Comparison of ENCODE assay signal across 8 cellular contexts in the genomic region with DNA sequence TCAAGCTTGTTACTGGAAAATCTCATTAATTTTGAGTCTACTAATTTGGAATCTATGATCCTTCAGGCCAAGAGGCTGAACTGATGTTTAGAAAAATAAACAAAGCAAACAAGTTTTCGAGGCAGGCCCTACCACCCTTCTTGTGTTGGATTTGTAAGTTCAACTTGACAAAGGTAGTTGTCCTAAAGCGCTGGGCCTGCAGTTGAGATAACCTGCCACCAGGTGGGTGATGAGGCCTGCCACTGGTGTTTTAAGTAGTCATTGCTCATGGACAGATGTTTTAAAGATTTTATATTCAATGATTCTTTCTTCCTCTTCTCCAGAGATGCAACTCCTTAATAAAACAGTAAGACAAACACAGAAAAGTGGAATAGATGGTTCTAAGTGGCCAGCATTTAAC. TPM values are rescaled to one million over a fixed set of nuclear protein-coding genes. Genes with fewer than 3 reads are reported as not detected.
DNase-seq lines count a peak whose midpoint lies in the region; ATAC-seq, FAIRE-seq and TF ChIP-seq lines count a peak whose summit lies in the region.

No MANE protein-coding gene starts in this region.

- TF ChIP-seq CTCF in GM06990 (IDR thresholded peaks at IDR 0.05; ENCODE audit: insufficient read depth, low read length, poor library complexity, severe bottlenecking), result peak; percentile 70

- intact Hi-C loops in activated T-helper 2 cell treated with anti-CD3 and anti-CD28 coated beads, Interferon-gamma antibody, Interleukin-2, Interleukin-4, amounts not matched to agents 10 μg/mL and 5 μg/mL and 100 μg/mL, durations not matched to agents 14 hours and 24 hours and 36 hours (cut with micrococcal nuclease), result loop anchor here (1.0 to 2.0 kb wide), 2 partner anchors 46 to 54 kb away; no protein-coding TSS in a partner anchor

- peak; percentile 68 for FAIRE-seq in islet of Langerhans (lab: Jason Lieb, UNC)

- H3K27me3 ChIP-seq in GM06990 (replicated peaks; ENCODE audit: control insufficient read depth, insufficient read depth, low read length), result no peaks in the 10 kb centered on the region

- H3K27ac Mint-ChIP-seq in activated T-helper 2 cell treated with anti-CD3 and anti-CD28 coated beads, Interferon-gamma antibody, Interleukin-2, Interleukin-4, amounts not matched to agents 10 μg/mL and 5 μg/mL and 100 μg/mL, durations not matched to agents 14 hours and 24 hours and 36 hours, result no peak overlapping the region

- peaks cover 22% of the 10 kb centered on the region for H3K27me3 Mint-ChIP-seq in activated T-helper 2 cell treated with anti-CD3 and anti-CD28 coated beads, Interferon-gamma antibody, Interleukin-2, Interleukin-4, amounts not matched to agents 10 μg/mL and 5 μg/mL and 100 μg/mL, durations not matched to agents 14 hours and 24 hours and 36 hours (ENCODE audit: low read depth)

- no peaks in the 10 kb centered on the region for H3K36me3 Mint-ChIP-seq in activated T-helper 2 cell treated with anti-CD3 and anti-CD28 coated beads, Interferon-gamma antibody, Interleukin-2, Interleukin-4, amounts not matched to agents 10 μg/mL and 5 μg/mL and 100 μg/mL, durations not matched to agents 14 hours and 24 hours and 36 hours (ENCODE audit: low read depth)

- peaks cover 3% of the 10 kb centered on the region for H3K4me1 Mint-ChIP-seq in activated T-helper 2 cell treated with anti-CD3 and anti-CD28 coated beads, Interferon-gamma antibody, Interleukin-2, Interleukin-4, amounts not matched to agents 10 μg/mL and 5 μg/mL and 100 μg/mL, durations not matched to agents 14 hours and 24 hours and 36 hours (ENCODE audit: low read depth)

- H3K4me3 Mint-ChIP-seq in activated T-helper 2 cell treated with anti-CD3 and anti-CD28 coated beads, Interferon-gamma antibody, Interleukin-2, Interleukin-4, amounts not matched to agents 10 μg/mL and 5 μg/mL and 100 μg/mL, durations not matched to agents 14 hours and 24 hours and 36 hours (ENCODE audit: low read depth), result no peak overlapping the region

- no peak overlapping the region for H3K27ac ChIP-seq in substantia nigra (ENCODE audit: low read depth, low read length, poor library complexity, severe bottlenecking)

- no peak for ATAC-seq in GM19023 (IDR thresholded peaks at IDR 0.05; ENCODE audit: unreplicated experiment)

- peak; percentile 29 for DNase-seq in GM06990 (ENCODE audit: extremely low read depth, insufficient read length)
- peak; percentile 2 for DNase-seq in NCI-H345 treated with DMSO at 0.1 percent for 48 hours (lab: John Stamatoyannopoulos, UW; ENCODE audit: unreplicated experiment)
- DNase-seq in activated T-helper 2 cell treated with anti-CD3 and anti-CD28 coated beads, Interferon-gamma antibody, Interleukin-2, Interleukin-4, amounts not matched to agents 10 μg/mL and 5 μg/mL and 100 μg/mL, durations not matched to agents 14 hours and 24 hours and 36 hours (ENCODE audit: low spot score), result peak; percentile 18
- peak; percentile 25 to 38 (median 38) for DNase-seq in stimulated activated CD4-positive, alpha-beta T cell treated with anti-CD3 and anti-CD28 coated beads, TNF-alpha, amount 100 ng/mL, for 48 hours (ENCODE audit: low read depth in 3 of 3)
- no peak for DNase-seq in substantia nigra (lab: John Stamatoyannopoulos, UW)
- no peak for DNase-seq in NCI-H446 (lab: John Stamatoyannopoulos, UW)

- H3K9me3 Mint-ChIP-seq in activated T-helper 2 cell treated with anti-CD3 and anti-CD28 coated beads, Interferon-gamma antibody, Interleukin-2, Interleukin-4, amounts not matched to agents 10 μg/mL and 5 μg/mL and 100 μg/mL, durations not matched to agents 14 hours and 24 hours and 36 hours, result no peaks in the 10 kb centered on the region

- no peaks in the 10 kb centered on the region for H3K36me3 ChIP-seq in GM06990 (ENCODE audit: control insufficient read depth, insufficient read depth, low read length)

- no peak overlapping the region for H3K4me3 ChIP-seq in GM06990 (replicated peaks; ENCODE audit: low read depth, low read length)

RNA-seq across cellular contexts. Expression of a gene that starts 19.4 kb away (rescaled TPM):
- not detected in 2 replicates for total RNA-seq in activated T-helper 2 cell treated with anti-CD3 and anti-CD28 coated beads, Interferon-gamma antibody, Interleukin-2, Interleukin-4, amounts not matched to agents 10 μg/mL and 5 μg/mL and 100 μg/mL, durations not matched to agents 14 hours and 24 hours and 36 hours

RNA-seq across cellular contexts. Expression of a gene that starts 24.8 kb away (rescaled TPM):
- total RNA-seq in activated T-helper 2 cell treated with anti-CD3 and anti-CD28 coated beads, Interferon-gamma antibody, Interleukin-2, Interleukin-4, amounts not matched to agents 10 μg/mL and 5 μg/mL and 100 μg/mL, durations not matched to agents 14 hours and 24 hours and 36 hours, result 2.4 and 2.5 TPM in 2 replicates

RNA-seq across cellular contexts. Expression of a gene that starts 38.8 kb away (rescaled TPM):
- not detected in 2 replicates for total RNA-seq in activated T-helper 2 cell treated with anti-CD3 and anti-CD28 coated beads, Interferon-gamma antibody, Interleukin-2, Interleukin-4, amounts not matched to agents 10 μg/mL and 5 μg/mL and 100 μg/mL, durations not matched to agents 14 hours and 24 hours and 36 hours

Comparison
In these comparisons a context has a peak if more than half of its experiments do, and no peak if none do; other contexts are left out.
1. DNase-seq: peak in GM06990 (single experiment), NCI-H345 treated with DMSO at 0.1 percent for 48 hours (single experiment), activated T-helper 2 cell treated with anti-CD3 and anti-CD28 coated beads, Interferon-gamma antibody, Interleukin-2, Interleukin-4, amounts not matched to agents 10 μg/mL and 5 μg/mL and 100 μg/mL, durations not matched to agents 14 hours and 24 hours and 36 hours (single experiment) and stimulated activated CD4-positive, alpha-beta T cell treated with anti-CD3 and anti-CD28 coated beads, TNF-alpha, amount 100 ng/mL, for 48 hours (3 of 3); none in substantia nigra (0 of 49) and NCI-H446 (0 of 2).